Comparison of ENCODE assay signal across 17 cellular contexts in the genomic region with DNA sequence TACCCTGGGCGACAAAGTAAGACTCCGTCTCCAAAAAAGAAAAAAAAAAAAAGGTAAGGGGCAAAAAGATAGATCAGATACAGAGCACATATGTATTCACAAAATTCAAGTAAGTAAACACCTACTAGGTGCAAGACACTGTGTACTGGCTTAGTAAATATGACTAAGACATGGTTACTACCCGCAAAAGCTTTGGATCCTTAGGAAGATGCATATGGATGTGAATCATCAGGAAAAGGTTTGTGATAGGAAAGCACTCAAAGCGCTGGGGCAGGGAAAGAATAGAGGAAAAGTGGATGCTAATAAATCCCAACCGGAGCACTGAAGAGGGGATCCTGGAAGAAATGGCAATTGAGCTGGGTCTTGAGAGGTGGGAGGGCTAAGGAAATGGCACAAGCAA.
"Had no signal": no experiment of that assay in that cellular context is flagged by ENCODE, and none has a peak within 500 bp of the region (broad histone marks: within the 10 kb centered on the region; RNA-seq: fewer than 3 reads in every experiment).

No MANE protein-coding gene starts in this region.

- H3K4me3 Mint-ChIP-seq: naive thymus-derived CD4-positive, alpha-beta T cell had no signal

- H3K27ac Mint-ChIP-seq: naive thymus-derived CD4-positive, alpha-beta T cell had no signal

- DNase-seq: activated CD4-positive, alpha-beta T cell treated with anti-CD3 and anti-CD28 coated beads for 1 hour; activated CD4-positive, alpha-beta T cell treated with anti-CD3 and anti-CD28 coated beads, Interleukin-2, amount 50 U/mL, for 48 hours; activated naive CD4-positive, alpha-beta T cell; aorta; heart left ventricle; left ventricle myocardium superior; naive thymus-derived CD4-positive, alpha-beta T cell; ovary; right lobe of liver; small intestine; stimulated activated CD4-positive, alpha-beta T cell treated with anti-CD3 and anti-CD28 coated beads, Interleukin-15, amount 100 ng/mL, for 24 hours; stimulated activated CD4-positive, alpha-beta T cell treated with anti-CD3 and anti-CD28 coated beads, Interleukin-2, amount 100 ng/mL, for 48 hours; SW 1271; T-helper 2 cell; upper lobe of left lung had no signal

- ATAC-seq: esophagus mucosa; gastroesophageal sphincter; heart left ventricle; left ventricle myocardium superior; naive thymus-derived CD4-positive, alpha-beta T cell had no signal

- H3K9me3 Mint-ChIP-seq: naive thymus-derived CD4-positive, alpha-beta T cell had no signal

- H3K27me3 Mint-ChIP-seq: naive thymus-derived CD4-positive, alpha-beta T cell had no signal
